17 cellular contexts compared by ENCODE assay signal in the genomic region with DNA sequence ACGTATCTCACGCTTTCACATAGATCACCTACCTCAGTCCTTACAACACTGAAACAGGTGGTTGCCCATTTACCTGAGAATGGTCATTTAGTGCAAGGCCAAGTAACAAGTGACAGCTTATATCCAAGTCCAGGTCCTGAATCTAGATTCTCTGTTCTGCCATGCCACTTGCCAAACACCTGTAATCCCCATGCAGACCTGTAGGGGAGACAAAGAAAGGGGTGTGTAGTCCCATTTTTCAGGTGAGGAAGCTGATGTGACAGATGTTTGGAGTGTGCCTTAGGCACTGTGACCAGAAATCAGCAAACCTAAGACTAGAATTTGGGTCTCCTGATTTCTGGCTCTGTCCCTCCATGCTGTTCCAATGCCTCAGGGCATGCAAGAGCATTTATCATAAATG. TPM values are rescaled to one million over a fixed set of nuclear protein-coding genes. Genes with fewer than 3 reads are reported as not detected.
DNase-seq lines count a peak whose midpoint lies in the region; FAIRE-seq and TF ChIP-seq lines count a peak whose summit lies in the region.
"Had no signal": no experiment of that assay in that cellular context is flagged by ENCODE, and none has a peak within 500 bp of the region (broad histone marks: within the 10 kb centered on the region; RNA-seq: fewer than 3 reads in every experiment).

No MANE protein-coding gene starts in this region.

- in situ Hi-C loops in GM13977 (cut with MboI; ENCODE audit: low pct_unique_long_range_greater_than_20kb, low sequenced_read_pairs, unreplicated experiment) = no loop called here

- intact Hi-C loops in posterior vena cava (cut with DNase I) = no loop called here

- no peak overlapping the region for H3K27ac ChIP-seq in 22Rv1
- H3K27ac ChIP-seq: ascending aorta, Peyer's patch, suprapubic skin had no signal

- DNase-seq in GM13977 (ENCODE audit: low spot score) (no peak), RPMI8226 (peak; percentile 15), fibroblast of the aortic adventitia (ENCODE audit: low read depth) (no peak), NCI-H2196 treated with DMSO at 0.1 percent for 48 hours (lab: John Stamatoyannopoulos, UW; ENCODE audit: unreplicated experiment) (no peak), NOMO-1 treated with DMSO at 0.1 percent for 48 hours (lab: John Stamatoyannopoulos, UW; ENCODE audit: unreplicated experiment) (no peak), D721Med (ENCODE audit: insufficient read length, low spot score) (no peak), posterior vena cava (ENCODE audit: low spot score) (no peak)
- DNase-seq: activated gamma-delta T cell treated with Interleukin-2 at 50 U/mL for 16 hours, dermis blood vessel endothelial cell, natural killer cell, NCI-H1436, NCI-H510A, Peyer's patch, retina had no signal

- no peak overlapping the region for H3K4me3 ChIP-seq in fibroblast of the aortic adventitia (ENCODE audit: low read depth, low read length)
- H3K4me3 ChIP-seq: ascending aorta, Peyer's patch, suprapubic skin had no signal

- 0 out of 2 replicates have a peak, but pooled peaks have one; percentile 17 for TF ChIP-seq CTCF in 22Rv1 (IDR thresholded peaks at IDR 0.05)
- peak; percentile 10 for TF ChIP-seq CTCF in GM13977 (IDR thresholded peaks at IDR 0.05; ENCODE audit: extremely low read depth, insufficient read depth, missing control alignments)
- peak; percentile 38 for TF ChIP-seq CTCF in fibroblast of the aortic adventitia (IDR thresholded peaks at IDR 0.05; ENCODE audit: insufficient read depth, low read length)
- no peak for TF ChIP-seq CTCF in D721Med (IDR thresholded peaks at IDR 0.05; ENCODE audit: insufficient read depth, missing control alignments)

- FAIRE-seq in D721Med (lab: Jason Lieb, UNC) = no peak

RNA-seq across cellular contexts. Expression of a gene that starts 12.7 kb away (rescaled TPM):
- total RNA-seq in fibroblast of the aortic adventitia (ENCODE audit: low replicate concordance) (10.1 and 12.9 TPM in 2 replicates), posterior vena cava (10 to 100 TPM; 10.6 to 16.1 TPM)

RNA-seq across cellular contexts. Expression of a gene that starts 36.4 kb away (rescaled TPM):
- 16.4 and 22.2 TPM in 2 replicates for total RNA-seq in fibroblast of the aortic adventitia (ENCODE audit: low replicate concordance)
- total RNA-seq in posterior vena cava = 10 to 100 TPM; 14.0 to 14.3 TPM

RNA-seq across cellular contexts. Expression of a gene that starts 51.3 kb away (rescaled TPM):
- 4.7 and 6.0 TPM in 2 replicates for total RNA-seq in fibroblast of the aortic adventitia (ENCODE audit: low replicate concordance)
- 1 to 10 TPM; 5.7 to 5.8 TPM for total RNA-seq in posterior vena cava
